28 cellular contexts compared by ENCODE assay signal in genomic region chr22:48699531-48699930, GRCh38.
"Had no signal": no experiment of that assay in that cellular context is flagged by ENCODE, and none has a peak within 500 bp of the region (broad histone marks: within the 10 kb centered on the region; RNA-seq: fewer than 3 reads in every experiment).

No MANE protein-coding gene starts in this region.

- H3K27me3 Mint-ChIP-seq: activated CD4-positive, alpha-beta memory T cell treated with anti-CD3 and anti-CD28 coated beads for 36 hours; activated CD4-positive, alpha-beta T cell treated with anti-CD3 and anti-CD28 coated beads, Interleukin-2, amount 10 ng/mL, durations not matched to agents 7 days and 5 days; activated naive CD8-positive, alpha-beta T cell treated with anti-CD3 and anti-CD28 coated beads, Interleukin-2, amount 50 U/mL, for 24 hours; central memory CD8-positive, alpha-beta T cell; T-cell had no signal

- H3K9me3 Mint-ChIP-seq: activated CD4-positive, alpha-beta memory T cell treated with anti-CD3 and anti-CD28 coated beads for 36 hours; activated CD4-positive, alpha-beta T cell treated with anti-CD3 and anti-CD28 coated beads, Interleukin-2, amount 10 ng/mL, durations not matched to agents 7 days and 5 days; activated naive CD4-positive, alpha-beta T cell treated with anti-CD3 and anti-CD28 coated beads, Interleukin-2, amount 50 U/mL, for 72 hours; activated naive CD8-positive, alpha-beta T cell treated with anti-CD3 and anti-CD28 coated beads, Interleukin-2, amount 50 U/mL, for 24 hours; activated T-cell treated with anti-CD3 and anti-CD28 coated beads, Interleukin-2, amount 50 U/mL, for 4 hours; central memory CD8-positive, alpha-beta T cell; T-cell had no signal

- H3K9me3 ChIP-seq: ascending aorta, body of pancreas had no signal

- H3K27me3 ChIP-seq: ascending aorta, body of pancreas had no signal

- H3K4me3 Mint-ChIP-seq: activated CD4-positive, alpha-beta memory T cell treated with anti-CD3 and anti-CD28 coated beads for 36 hours; activated CD4-positive, alpha-beta T cell treated with anti-CD3 and anti-CD28 coated beads, Interleukin-2, amount 10 ng/mL, durations not matched to agents 7 days and 5 days; activated naive CD8-positive, alpha-beta T cell treated with anti-CD3 and anti-CD28 coated beads, Interleukin-2, amount 50 U/mL, for 24 hours; activated T-cell treated with anti-CD3 and anti-CD28 coated beads, Interleukin-2, amount 50 U/mL, for 4 hours; central memory CD8-positive, alpha-beta T cell; T-cell had no signal

- H3K27ac Mint-ChIP-seq: activated CD4-positive, alpha-beta memory T cell treated with anti-CD3 and anti-CD28 coated beads for 36 hours; activated CD4-positive, alpha-beta T cell treated with anti-CD3 and anti-CD28 coated beads, Interleukin-2, amount 10 ng/mL, durations not matched to agents 7 days and 5 days; activated naive CD4-positive, alpha-beta T cell treated with anti-CD3 and anti-CD28 coated beads, Interleukin-2, amount 50 U/mL, for 72 hours; activated naive CD8-positive, alpha-beta T cell treated with anti-CD3 and anti-CD28 coated beads, Interleukin-2, amount 50 U/mL, for 24 hours; T-cell had no signal

- DNase-seq: activated CD4-positive, alpha-beta memory T cell treated with anti-CD3 and anti-CD28 coated beads for 36 hours; activated CD4-positive, alpha-beta T cell treated with anti-CD3 and anti-CD28 coated beads, Interleukin-2, amount 10 ng/mL, durations not matched to agents 7 days and 5 days; activated CD4-positive, CD25-positive, alpha-beta regulatory T cell; activated CD8-positive, alpha-beta memory T cell treated with anti-CD3 and anti-CD28 coated beads for 24 hours; activated effector memory CD4-positive, alpha-beta T cell treated with anti-CD3 and anti-CD28 coated beads, Interleukin-2, amount 50 U/mL, for 16 hours; activated naive CD4-positive, alpha-beta T cell treated with Interleukin-2 at 50 U/mL for 16 hours; activated naive CD8-positive, alpha-beta T cell treated with anti-CD3 and anti-CD28 coated beads, Interleukin-2, amount 50 U/mL, for 24 hours; activated T-cell treated with anti-CD3 and anti-CD28 coated beads, Interleukin-2, amount 50 U/mL, for 4 hours; amniotic stem cell; body of pancreas; Karpas-422; NCI-H1048; NCI-H146; NCI-H187 treated with DMSO at 0.1 percent for 48 hours; NCI-H2081 treated with DMSO at 0.1 percent for 48 hours; NCI-H2171 treated with DMSO at 0.1 percent for 48 hours; NCI-H345; NCI-H510A treated with DMSO at 0.1 percent for 48 hours; NCI-H748 treated with DMSO at 0.1 percent for 48 hours; SIG-M5; T-cell; T-helper 2 cell; T1000 had no signal

- H3K4me1 Mint-ChIP-seq: activated CD4-positive, alpha-beta T cell treated with anti-CD3 and anti-CD28 coated beads, Interleukin-2, amount 10 ng/mL, durations not matched to agents 7 days and 5 days; activated naive CD8-positive, alpha-beta T cell treated with anti-CD3 and anti-CD28 coated beads, Interleukin-2, amount 50 U/mL, for 24 hours; central memory CD8-positive, alpha-beta T cell; T-cell had no signal

- H3K36me3 Mint-ChIP-seq: activated CD4-positive, alpha-beta memory T cell treated with anti-CD3 and anti-CD28 coated beads for 36 hours; activated naive CD4-positive, alpha-beta T cell treated with anti-CD3 and anti-CD28 coated beads, Interleukin-2, amount 50 U/mL, for 72 hours; T-cell had no signal

- H3K36me3 ChIP-seq: ascending aorta had no signal

- H3K4me1 ChIP-seq: ascending aorta had no signal

- H3K4me3 ChIP-seq: ascending aorta, body of pancreas, K562, SK-N-MC had no signal

- H3K27ac ChIP-seq: ascending aorta, body of pancreas, SK-N-MC had no signal
